Comparison of ENCODE assay signal across 8 cellular contexts in the genomic region with DNA sequence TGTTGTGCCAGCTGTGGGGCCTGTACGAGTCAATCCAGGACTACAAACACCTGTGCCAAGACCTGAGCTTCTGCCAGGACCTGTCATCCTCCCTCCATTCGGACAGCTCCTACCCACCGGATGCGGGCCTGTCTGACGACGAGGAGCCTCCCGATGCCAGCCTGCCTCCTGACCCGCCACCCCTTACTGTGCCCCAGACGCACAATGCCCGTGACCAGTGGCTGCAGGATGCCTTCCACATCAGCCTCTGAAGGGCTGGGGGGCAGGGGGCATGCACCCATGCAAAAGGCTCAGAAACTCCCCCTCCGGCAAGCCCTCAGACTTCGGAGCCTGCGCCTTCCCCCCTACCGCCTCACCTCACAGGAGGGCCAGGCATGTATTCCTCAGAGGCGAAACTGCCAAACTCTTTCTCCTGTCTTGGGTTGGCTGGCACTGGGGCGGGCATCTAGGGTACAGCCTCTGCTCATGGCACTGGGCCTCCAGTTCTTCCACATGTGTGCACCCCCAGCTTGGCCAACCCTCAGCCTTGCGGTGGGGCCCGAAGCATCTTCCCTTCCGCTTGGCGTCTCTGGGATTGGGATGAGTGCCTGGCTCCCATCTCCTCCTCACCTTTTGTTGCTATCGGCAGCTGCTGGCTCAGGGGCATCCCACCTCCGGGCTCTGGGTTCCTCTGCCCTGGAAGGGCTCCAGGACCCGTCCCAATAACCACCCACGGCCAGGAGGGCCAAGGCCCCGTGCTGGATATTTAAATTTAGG. TPM values are rescaled to one million over a fixed set of nuclear protein-coding genes. Genes with fewer than 3 reads are reported as not detected.
DNase-seq lines count a peak whose midpoint lies in the region; ATAC-seq, FAIRE-seq and TF ChIP-seq lines count a peak whose summit lies in the region.

No MANE protein-coding gene starts in this region.

- H3K9me3 ChIP-seq in A549 (no peaks in the 10 kb centered on the region), HUES64 (ENCODE audit: insufficient read depth, low read depth, low read length) (no peaks in the 10 kb centered on the region), muscle layer of colon (ENCODE audit: low read length) (no peaks in the 10 kb centered on the region)

- peak overlapping the region; percentile 82 for H3K4me3 ChIP-seq in A549
- peak overlapping the region; percentile 62; the same call in 1 of the 2 replicates for H3K4me3 ChIP-seq in HUES64 (ENCODE audit: low read length)
- H3K4me3 ChIP-seq in cardiac fibroblast (replicated peaks in 1 of 2; ENCODE audit: low read depth in 2 of 2, low read length in 2 of 2): peak overlapping the region; percentile 66 to 67
- peak overlapping the region; percentile 52 to 66 for H3K4me3 ChIP-seq in muscle layer of colon (ENCODE audit: low read depth in 1 of 2, low read length in 2 of 2)

- H3K27ac ChIP-seq in A549 (peak overlapping the region in 1 of 2 experiments; percentile 98; a peak in 3 of 6 replicates), HUES64 (ENCODE audit: low read depth, low read length) (no peak overlapping the region; the same call in 1 of the 2 replicates), muscle layer of colon (ENCODE audit: low read depth, low read length) (peak overlapping the region; percentile 87)

- no peaks in the 10 kb centered on the region for H3K36me3 ChIP-seq in HUES64 (ENCODE audit: insufficient read depth, low read length)
- H3K36me3 ChIP-seq in muscle layer of colon (ENCODE audit: insufficient read depth, low read length): peaks cover 6% of the 10 kb centered on the region

- ATAC-seq in A549: no peak
- no peak for ATAC-seq in GM21825 (IDR thresholded peaks at IDR 0.05; ENCODE audit: unreplicated experiment)

- TF ChIP-seq POLR2A in A549 (IDR thresholded peaks at IDR 0.05; ENCODE audit: low read length): no peak; the same call in 1 of the 2 replicates

- H3K4me2 ChIP-seq in A549: peak overlapping the region; percentile 97

- FAIRE-seq in A549 (lab: Jason Lieb, UNC): no peak

- DNase-seq in A549 (ENCODE audit: low read depth in 1 of 2, low spot score in 1 of 2) (no peak), cardiac fibroblast (ENCODE audit: low read depth in 2 of 2) (no peak), mesenteric fat pad (ENCODE audit: low spot score) (no peak)
- no peak for DNase-seq in activated CD8-positive, alpha-beta memory T cell treated with anti-CD3 and anti-CD28 coated beads, Interleukin-2, amount 50 U/mL, for 4 hours
- no peak for DNase-seq in stimulated activated CD8-positive, alpha-beta memory T cell treated with anti-CD3 and anti-CD28 coated beads, Interleukin-4, amount 100 ng/mL, for 48 hours

- H3K9ac ChIP-seq in HUES64 (ENCODE audit: low read depth, low read length): no peak overlapping the region
- H3K9ac ChIP-seq in muscle layer of colon (ENCODE audit: low read length): peak overlapping the region; percentile 6

- no peak for TF ChIP-seq EP300 in A549 (IDR thresholded peaks at IDR 0.05)

- POLR2A ChIA-PET in A549 (lab: Yijun Ruan, JAX): interaction anchor here (3.6 kb wide), 1 partner anchor 13 kb away, joined by 51 read pairs; the partner anchor contains the start of gene LTBP3

- H3K27me3 ChIP-seq in HUES64 (ENCODE audit: insufficient read depth, low read length) (peaks cover 45% of the 10 kb centered on the region), muscle layer of colon (ENCODE audit: control insufficient read depth in 1 of 2, insufficient read depth in 2 of 2, low read length in 2 of 2) (no peaks in the 10 kb centered on the region)

- peaks cover 61% of the 10 kb centered on the region for H3K4me1 ChIP-seq in A549
- H3K4me1 ChIP-seq in HUES64 (ENCODE audit: insufficient read depth, low read length): peaks cover 28% of the 10 kb centered on the region; the same call in 1 of the 2 replicates
- peaks cover 55% of the 10 kb centered on the region for H3K4me1 ChIP-seq in muscle layer of colon (ENCODE audit: insufficient read depth, low read length)

- no peak for TF ChIP-seq CTCF in A549 (IDR thresholded peaks at IDR 0.05)
- no peak for TF ChIP-seq CTCF in cardiac fibroblast (IDR thresholded peaks at IDR 0.05; ENCODE audit: low read depth, low read length)

- TF ChIP-seq RAD21 in A549 (conservative IDR thresholded peaks at IDR 0.05 in 1 of 2, IDR thresholded peaks at IDR 0.05 in 1 of 2): no peak

- WGBS in A549 (ENCODE audit: missing lambda C conversion rate): 64% methylated on average over 24 of the region's 25 CpGs
- 74% methylated on average over 25 of the region's 25 CpGs for WGBS in HUES64

- CTCF ChIA-PET in A549 (lab: Yijun Ruan, JAX): interaction anchor here (0.7 to 16.3 kb wide), 14 partner anchors 9 to 244 kb away, joined by 3 to 393 read pairs (median 6); partner anchors contain the start of genes KCNK7, LTBP3, MAP3K11 and PCNX3

TF ChIP-seq in A549, 52 proteins besides CTCF, POLR2A, EP300 and RAD21:
- TF ChIP-seq PHF8 (IDR thresholded peaks at IDR 0.05; ENCODE audit: borderline replicate concordance, low read depth) (no peak), ZFP36 (IDR thresholded peaks at IDR 0.05; ENCODE audit: borderline replicate concordance, partially characterized antibody) (no peak), GATA3 (IDR thresholded peaks at IDR 0.05; ENCODE audit: borderline replicate concordance) (no peak)
TF ChIP-seq in A549: peak in this region for 0.

RNA-seq across cellular contexts. Expression of gene FAM89B, which starts 1.2 kb away (rescaled TPM):
- polyA plus RNA-seq in A549 (2011; rRNA removed) (13.5 and 16.9 TPM in 2 replicates), A549 (2017; fragmentation: RNase III; extraction: RNeasy Plus Mini Kit Qiagen cat#74134 plus additional on column Dnase treatment) (18.6 to 23.9 TPM (median 23.1 TPM) in 3 replicates)
- 35.2 and 57.6 TPM in 2 replicates for polyA plus RNA-seq in A549 (2012; cell fraction: cytosol; rRNA removed)
- polyA plus RNA-seq in A549 (2012; cell fraction: nucleus; rRNA removed): 51.4 and 59.1 TPM in 2 replicates
- polyA minus RNA-seq in A549 (2011; rRNA and poly(A)+ RNA removed): 8.3 and 16.3 TPM in 2 replicates
- polyA plus RNA-seq in HUES64 (2013, experiment 1 of 2): 20.7 TPM
- polyA plus RNA-seq in HUES64 (2013, experiment 2 of 2): 24.2 TPM
- total RNA-seq in mesenteric fat pad: 37.4 TPM

RNA-seq across cellular contexts. Expression of gene EHBP1L1, which starts 2.3 kb away (rescaled TPM):
- polyA plus RNA-seq in A549 (2011; rRNA removed) (11.6 and 13.8 TPM in 2 replicates), A549 (2017; fragmentation: RNase III; extraction: RNeasy Plus Mini Kit Qiagen cat#74134 plus additional on column Dnase treatment) (39.8 to 46.0 TPM (median 43.8 TPM) in 3 replicates)
- 44.5 and 66.2 TPM in 2 replicates for polyA plus RNA-seq in A549 (2012; cell fraction: cytosol; rRNA removed)
- 112 and 167 TPM in 2 replicates for polyA plus RNA-seq in A549 (2012; cell fraction: nucleus; rRNA removed)
- 12.3 and 18.7 TPM in 2 replicates for polyA minus RNA-seq in A549 (2011; rRNA and poly(A)+ RNA removed)
- polyA plus RNA-seq in HUES64 (2013, experiment 1 of 2): 2.9 TPM
- polyA plus RNA-seq in HUES64 (2013, experiment 2 of 2): 4.2 TPM
- 78.6 TPM for total RNA-seq in mesenteric fat pad

RNA-seq across cellular contexts. Expression of gene ZNRD2, which starts 3.3 kb away (rescaled TPM):
- polyA plus RNA-seq in A549 (2011; rRNA removed) (28.2 and 32.3 TPM in 2 replicates), A549 (2017; fragmentation: RNase III; extraction: RNeasy Plus Mini Kit Qiagen cat#74134 plus additional on column Dnase treatment) (66.1 to 68.2 TPM (median 68.1 TPM) in 3 replicates)
- 114 and 117 TPM in 2 replicates for polyA plus RNA-seq in A549 (2012; cell fraction: cytosol; rRNA removed)
- polyA plus RNA-seq in A549 (2012; cell fraction: nucleus; rRNA removed): 107 and 125 TPM in 2 replicates
- 8.1 and 14.2 TPM in 2 replicates for polyA minus RNA-seq in A549 (2011; rRNA and poly(A)+ RNA removed)
- polyA plus RNA-seq in HUES64 (2013, experiment 1 of 2): 58.0 TPM
- 49.1 TPM for polyA plus RNA-seq in HUES64 (2013, experiment 2 of 2)
- 34.9 TPM for total RNA-seq in mesenteric fat pad

RNA-seq across cellular contexts. Expression of gene LTBP3, which starts 15.4 kb away (rescaled TPM):
- polyA plus RNA-seq in A549 (2011; rRNA removed) (28.6 and 39.9 TPM in 2 replicates), A549 (2017; fragmentation: RNase III; extraction: RNeasy Plus Mini Kit Qiagen cat#74134 plus additional on column Dnase treatment) (107 to 134 TPM (median 123 TPM) in 3 replicates)
- 130 and 136 TPM in 2 replicates for polyA plus RNA-seq in A549 (2012; cell fraction: cytosol; rRNA removed)
- polyA plus RNA-seq in A549 (2012; cell fraction: nucleus; rRNA removed): 715 and 951 TPM in 2 replicates
- 25.4 and 44.5 TPM in 2 replicates for polyA minus RNA-seq in A549 (2011; rRNA and poly(A)+ RNA removed)
- 5.0 TPM for polyA plus RNA-seq in HUES64 (2013, experiment 1 of 2)
- polyA plus RNA-seq in HUES64 (2013, experiment 2 of 2): 7.1 TPM
- 91.9 TPM for total RNA-seq in mesenteric fat pad

RNA-seq across cellular contexts. Expression of gene KCNK7, which starts 22.0 kb away (rescaled TPM):
- 0.11 and 0.13 TPM in 2 replicates for polyA plus RNA-seq in A549 (2011; rRNA removed)
- polyA plus RNA-seq in A549 (2012; cell fraction: cytosol; rRNA removed): 0.61 and 0.74 TPM in 2 replicates
- 2.0 and 2.8 TPM in 2 replicates for polyA plus RNA-seq in A549 (2012; cell fraction: nucleus; rRNA removed)
- 0.49 to 0.50 TPM (median 0.50 TPM) in 3 replicates for polyA plus RNA-seq in A549 (2017; fragmentation: RNase III; extraction: RNeasy Plus Mini Kit Qiagen cat#74134 plus additional on column Dnase treatment)
- polyA minus RNA-seq in A549 (2011; rRNA and poly(A)+ RNA removed): 0.17 TPM in 1 of 2 replicates, not detected in the other
- 0.60 TPM for polyA plus RNA-seq in HUES64 (2013, experiment 1 of 2)
- polyA plus RNA-seq in HUES64 (2013, experiment 2 of 2): 0.32 TPM
- 1.5 TPM for total RNA-seq in mesenteric fat pad
